ENCODE assay signal across 10 cellular contexts in the genomic region with DNA sequence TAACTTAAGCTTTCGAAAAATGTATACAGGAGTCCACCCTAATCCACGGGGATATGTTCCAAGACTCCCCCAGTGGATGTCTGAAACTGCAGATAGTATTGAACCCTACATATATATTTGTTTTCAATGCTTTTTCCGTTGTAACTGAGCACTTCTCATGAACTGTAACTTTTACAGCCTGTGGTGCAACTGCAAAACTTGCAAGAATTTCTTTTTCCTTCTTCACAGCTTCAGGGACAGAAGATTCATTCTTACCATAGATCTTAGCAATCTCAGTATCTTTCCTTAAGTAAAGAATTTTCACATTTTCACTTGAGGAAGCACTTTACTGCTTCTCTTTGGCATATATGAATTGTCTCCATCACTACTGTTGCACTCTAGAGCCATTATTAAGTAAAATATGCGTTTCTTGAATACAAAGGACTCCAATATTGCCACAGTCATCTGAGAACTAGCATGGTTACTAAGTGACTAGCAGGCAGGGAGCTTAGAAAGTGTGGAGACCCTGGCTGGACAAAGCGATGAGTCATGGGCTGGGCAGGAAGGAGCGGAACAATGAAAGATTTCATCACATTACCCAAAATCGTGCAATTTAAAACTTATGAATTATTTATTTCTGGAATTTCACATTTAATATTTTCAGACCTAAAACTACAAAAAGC. TPM values are rescaled to one million over a fixed set of nuclear protein-coding genes. Genes with fewer than 3 reads are reported as not detected.
A peak's percentile ranks its signal among the peaks of the same experiment; 100 is the strongest.
DNase-seq lines count a peak whose midpoint lies in the region; ATAC-seq and TF ChIP-seq lines count a peak whose summit lies in the region.
"Had no signal": no experiment of that assay in that cellular context is flagged by ENCODE, and none has a peak within 500 bp of the region (broad histone marks: within the 10 kb centered on the region; RNA-seq: fewer than 3 reads in every experiment).

No MANE protein-coding gene starts in this region.

- no peaks in the 10 kb centered on the region for H4K20me1 ChIP-seq in mammary epithelial cell (ENCODE audit: insufficient read depth, low read length)

- H3K27me3 Mint-ChIP-seq in activated T-helper 2 cell treated with anti-CD3 and anti-CD28 coated beads, Interferon-gamma antibody, Interleukin-2, Interleukin-4, amounts not matched to agents 10 μg/mL and 5 μg/mL and 100 μg/mL, durations not matched to agents 14 hours and 24 hours and 36 hours (ENCODE audit: low read depth) = no peaks in the 10 kb centered on the region
- H3K27me3 Mint-ChIP-seq: activated CD4-positive, alpha-beta memory T cell treated with anti-CD3 and anti-CD28 coated beads for 36 hours had no signal

- H3K36me3 Mint-ChIP-seq in activated T-helper 2 cell treated with anti-CD3 and anti-CD28 coated beads, Interferon-gamma antibody, Interleukin-2, Interleukin-4, amounts not matched to agents 10 μg/mL and 5 μg/mL and 100 μg/mL, durations not matched to agents 14 hours and 24 hours and 36 hours (ENCODE audit: low read depth) = no peaks in the 10 kb centered on the region
- H3K36me3 Mint-ChIP-seq: activated CD4-positive, alpha-beta memory T cell treated with anti-CD3 and anti-CD28 coated beads for 36 hours had no signal

- H2AFZ ChIP-seq in mammary epithelial cell (ENCODE audit: low read depth, low read length) = no peak overlapping the region

- no peak overlapping the region for H3K27ac Mint-ChIP-seq in activated T-helper 2 cell treated with anti-CD3 and anti-CD28 coated beads, Interferon-gamma antibody, Interleukin-2, Interleukin-4, amounts not matched to agents 10 μg/mL and 5 μg/mL and 100 μg/mL, durations not matched to agents 14 hours and 24 hours and 36 hours
- H3K27ac Mint-ChIP-seq: activated CD4-positive, alpha-beta memory T cell treated with anti-CD3 and anti-CD28 coated beads for 36 hours; H9 had no signal

- H3K27me3 ChIP-seq in AG04450 (ENCODE audit: control insufficient read depth, insufficient read depth, low read length) (no peaks in the 10 kb centered on the region), mammary epithelial cell (ENCODE audit: insufficient read depth, low read length) (no peaks in the 10 kb centered on the region), lower lobe of right lung (ENCODE audit: low read depth) (no peaks in the 10 kb centered on the region)

- no TSS peak for BruUV-seq in mammary epithelial cell (replicated peaks; lab: Mats Ljungman, UMichigan)

- CTCF ChIA-PET in AG04450 (lab: Charles Lee) = interaction anchor here (1.5 to 1.7 kb wide), 2 partner anchors 14 to 562 kb away, joined by 3 to 5 read pairs; partner anchors contain the start of gene DPYD
- CTCF ChIA-PET in mammary epithelial cell (lab: Charles Lee; ENCODE audit: low non-redundant PET) = no interaction called here

- intact Hi-C loops in mammary epithelial cell (cut with micrococcal nuclease) = no loop called here
- intact Hi-C loops in lower lobe of right lung (cut with DNase I) = no loop called here
- intact Hi-C loops in activated T-helper 2 cell treated with anti-CD3 and anti-CD28 coated beads, Interferon-gamma antibody, Interleukin-2, Interleukin-4, amounts not matched to agents 10 μg/mL and 5 μg/mL and 100 μg/mL, durations not matched to agents 14 hours and 24 hours and 36 hours (cut with micrococcal nuclease) = no loop called here

- H3K36me3 ChIP-seq in mammary epithelial cell (ENCODE audit: insufficient read depth, low read length) (no peaks in the 10 kb centered on the region), lower lobe of right lung (no peaks in the 10 kb centered on the region)

- TF ChIP-seq CTCF in AG04450 (IDR thresholded peaks at IDR 0.05; ENCODE audit: low read depth, low read length) (no peak), mammary epithelial cell (conservative IDR thresholded peaks at IDR 0.05 in 1 of 2, IDR thresholded peaks at IDR 0.05 in 1 of 2; ENCODE audit: extremely low read depth in 1 of 2, insufficient read depth in 1 of 2, low read depth in 1 of 2, low read length in 2 of 2) (no peak), lower lobe of right lung (IDR thresholded peaks at IDR 0.05) (no peak)

- peaks cover 64% of the 10 kb centered on the region for H3K79me2 ChIP-seq in mammary epithelial cell (ENCODE audit: insufficient read depth, low read length)

- H3K9me3 Mint-ChIP-seq in activated T-helper 2 cell treated with anti-CD3 and anti-CD28 coated beads, Interferon-gamma antibody, Interleukin-2, Interleukin-4, amounts not matched to agents 10 μg/mL and 5 μg/mL and 100 μg/mL, durations not matched to agents 14 hours and 24 hours and 36 hours = no peaks in the 10 kb centered on the region
- H3K9me3 Mint-ChIP-seq: activated CD4-positive, alpha-beta memory T cell treated with anti-CD3 and anti-CD28 coated beads for 36 hours; H9 had no signal

- no peak overlapping the region for H3K9ac ChIP-seq in mammary epithelial cell (ENCODE audit: insufficient read depth, low read length)

- peaks cover 19% of the 10 kb centered on the region for H3K4me1 Mint-ChIP-seq in activated T-helper 2 cell treated with anti-CD3 and anti-CD28 coated beads, Interferon-gamma antibody, Interleukin-2, Interleukin-4, amounts not matched to agents 10 μg/mL and 5 μg/mL and 100 μg/mL, durations not matched to agents 14 hours and 24 hours and 36 hours (ENCODE audit: low read depth)
- H3K4me1 Mint-ChIP-seq: H9 had no signal

- peak; percentile 41 for DNase-seq in AG04450 (ENCODE audit: low read depth, low spot score)
- peak; percentile 91 for DNase-seq in M059J (ENCODE audit: low read depth)
- DNase-seq in mammary epithelial cell = peak; percentile 50
- peak; percentile 57 for DNase-seq in lower lobe of right lung
- no peak for DNase-seq in activated T-helper 2 cell treated with anti-CD3 and anti-CD28 coated beads, Interferon-gamma antibody, Interleukin-2, Interleukin-4, amounts not matched to agents 10 μg/mL and 5 μg/mL and 100 μg/mL, durations not matched to agents 14 hours and 24 hours and 36 hours (ENCODE audit: low spot score)
- DNase-seq in NCI-H1930 (lab: John Stamatoyannopoulos, UW) = no peak
- DNase-seq in stimulated activated CD4-positive, alpha-beta T cell treated with anti-CD3 and anti-CD28 coated beads, Interleukin-4, amount 100 ng/mL, for 1 hour = no peak
- DNase-seq: activated CD4-positive, alpha-beta memory T cell treated with anti-CD3 and anti-CD28 coated beads for 36 hours; H9 had no signal

- WGBS in mammary epithelial cell (ENCODE audit: low coverage, missing lambda C conversion rate) = 85% methylated on average over 7 of the region's 7 CpGs

- H3K4me3 ChIP-seq in AG04450 (ENCODE audit: low read depth, low read length) = no peak overlapping the region
- no peak overlapping the region for H3K4me3 ChIP-seq in mammary epithelial cell (replicated peaks in 1 of 3; ENCODE audit: insufficient read depth in 1 of 3, low read depth in 2 of 3, low read length in 3 of 3)
- no peak overlapping the region for H3K4me3 ChIP-seq in lower lobe of right lung

- H3K4me1 ChIP-seq in mammary epithelial cell (ENCODE audit: insufficient read depth, low read length) (peaks cover 20% of the 10 kb centered on the region), lower lobe of right lung (peaks cover 52% of the 10 kb centered on the region)

- no peak overlapping the region for H3K27ac ChIP-seq in AG04450 (ENCODE audit: low read depth, low read length)
- no peak overlapping the region for H3K27ac ChIP-seq in mammary epithelial cell (ENCODE audit: insufficient read depth, low read depth, low read length)
- H3K27ac ChIP-seq in lower lobe of right lung = peak overlapping the region; percentile 0

- peak overlapping the region; percentile 3 for H3K4me2 ChIP-seq in mammary epithelial cell (ENCODE audit: insufficient read depth, low read depth, low read length)

- ATAC-seq in lower lobe of right lung = peak; percentile 73 to 86
- ATAC-seq in GM19467 (IDR thresholded peaks at IDR 0.05; ENCODE audit: unreplicated experiment) = no peak

- POLR2A ChIA-PET in AG04450 (lab: Yijun Ruan, JAX) = interaction anchor here (1.2 kb wide), 1 partner anchor 14 kb away, joined by 6 read pairs; the partner anchor contains the start of gene DPYD

- dilution Hi-C loops in mammary epithelial cell (cut with HindIII; ENCODE audit: low sequenced_read_pairs) = no loop called here

- H3K4me3 Mint-ChIP-seq in activated T-helper 2 cell treated with anti-CD3 and anti-CD28 coated beads, Interferon-gamma antibody, Interleukin-2, Interleukin-4, amounts not matched to agents 10 μg/mL and 5 μg/mL and 100 μg/mL, durations not matched to agents 14 hours and 24 hours and 36 hours (ENCODE audit: low read depth) = no peak overlapping the region
- H3K4me3 Mint-ChIP-seq: activated CD4-positive, alpha-beta memory T cell treated with anti-CD3 and anti-CD28 coated beads for 36 hours; H9 had no signal

- H3K9me3 ChIP-seq in AG04450 (ENCODE audit: control insufficient read depth, insufficient read depth, low read length) (no peaks in the 10 kb centered on the region), mammary epithelial cell (replicated peaks; ENCODE audit: insufficient read depth, low read length) (no peaks in the 10 kb centered on the region), lower lobe of right lung (no peaks in the 10 kb centered on the region)

- in situ Hi-C loops in mammary epithelial cell (cut with MboI; ENCODE audit: low sequenced_read_pairs in 2 of 2) = no loop called here

RNA-seq across cellular contexts. Expression of gene DPYD, which starts 14.1 kb away (rescaled TPM):
- 17.8 and 21.4 TPM in 2 replicates for polyA plus RNA-seq in AG04450 (2011; rRNA removed)
- 48.6 and 59.7 TPM in 2 replicates for polyA minus RNA-seq in AG04450 (2011; rRNA and poly(A)+ RNA removed)
- total RNA-seq in M059J (2014; rRNA removed; shearing (Covaris generic)) = 37.9 and 51.8 TPM in 2 replicates
- total RNA-seq in mammary epithelial cell = 10 to 100 TPM; 16.8 to 24.3 TPM
- polyA plus RNA-seq in mammary epithelial cell = 8.8 TPM
- 20.5 TPM for polyA minus RNA-seq in mammary epithelial cell
- 91.9 TPM for total RNA-seq in lower lobe of right lung
- total RNA-seq in activated T-helper 2 cell treated with anti-CD3 and anti-CD28 coated beads, Interferon-gamma antibody, Interleukin-2, Interleukin-4, amounts not matched to agents 10 μg/mL and 5 μg/mL and 100 μg/mL, durations not matched to agents 14 hours and 24 hours and 36 hours = 11.9 and 12.5 TPM in 2 replicates

Comparison
In these comparisons a context has a peak if more than half of its experiments do, and no peak if none do; other contexts are left out.
1. DNase-seq: peak in AG04450 (single experiment), M059J (single experiment), mammary epithelial cell (single experiment) and lower lobe of right lung (single experiment); none in activated T-helper 2 cell treated with anti-CD3 and anti-CD28 coated beads, Interferon-gamma antibody, Interleukin-2, Interleukin-4, amounts not matched to agents 10 μg/mL and 5 μg/mL and 100 μg/mL, durations not matched to agents 14 hours and 24 hours and 36 hours (single experiment), NCI-H1930 (0 of 2) and stimulated activated CD4-positive, alpha-beta T cell treated with anti-CD3 and anti-CD28 coated beads, Interleukin-4, amount 100 ng/mL, for 1 hour (single experiment).